ENCODE assay signal across 16 cellular contexts in the genomic region with DNA sequence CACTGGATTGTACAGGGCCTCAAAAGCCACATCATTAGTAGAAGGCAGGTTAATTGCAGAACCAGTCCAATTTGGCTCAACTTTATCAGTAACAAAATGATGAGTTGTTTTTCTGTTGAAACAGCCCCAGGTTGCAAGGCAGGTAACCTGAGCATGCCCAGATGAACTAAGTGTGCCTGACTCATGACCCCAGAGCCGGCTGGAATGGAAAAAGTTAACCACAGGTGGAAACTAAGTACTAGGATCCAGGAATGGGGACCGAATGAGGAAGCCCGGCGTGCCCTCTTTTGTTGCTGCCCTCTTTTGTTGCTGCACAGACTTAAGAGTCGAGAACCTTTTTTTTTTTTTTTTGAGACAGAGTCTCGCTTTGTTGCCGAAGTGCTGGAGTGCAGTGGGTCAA.
DNase-seq lines count a peak whose midpoint lies in the region; ATAC-seq and TF ChIP-seq lines count a peak whose summit lies in the region.
"Had no signal": no experiment of that assay in that cellular context is flagged by ENCODE, and none has a peak within 500 bp of the region (broad histone marks: within the 10 kb centered on the region; RNA-seq: fewer than 3 reads in every experiment).

No MANE protein-coding gene starts in this region.

- H3K56ac ChIP-seq in IMR-90 (ENCODE audit: extremely low read depth, insufficient read depth, low read length) = no peak overlapping the region

- peak; percentile 70 for DNase-seq in activated effector memory CD4-positive, alpha-beta T cell treated with anti-CD3 and anti-CD28 coated beads, Interleukin-2, amount 50 U/mL, for 16 hours
- no peak for DNase-seq in activated effector memory CD4-positive, alpha-beta T cell treated with Interleukin-2 at 50 U/mL for 16 hours
- DNase-seq in IMR-90 (no peak), neural progenitor cell (ENCODE audit: low spot score) (no peak), Right ventricle myocardium superior (no peak)
- peak; percentile 33 to 36 for DNase-seq in activated T-cell treated with anti-CD3 and anti-CD28 coated beads, Interleukin-2, amount 50 U/mL, for 72 hours
- no peak for DNase-seq in stimulated activated naive CD8-positive, alpha-beta T cell treated with anti-CD3 and anti-CD28 coated beads, Interleukin-15, amount 100 ng/mL, for 72 hours
- DNase-seq: activated CD8-positive, alpha-beta memory T cell treated with anti-CD3 and anti-CD28 coated beads for 24 hours; GDM1; NCI-H1092 treated with DMSO at 0.1 percent for 48 hours; NCI-H2081; NCI-H510A treated with DMSO at 0.1 percent for 48 hours; pancreas; SW 1271 had no signal

- H3K9ac ChIP-seq in IMR-90 (ENCODE audit: low read depth, low read length) (no peak overlapping the region), neural progenitor cell (no peak overlapping the region)

- no peak overlapping the region for H2BK15ac ChIP-seq in IMR-90 (ENCODE audit: low read depth, low read length)

- H3K27me3 Mint-ChIP-seq in activated T-cell treated with anti-CD3 and anti-CD28 coated beads, Interleukin-2, amount 50 U/mL, for 72 hours (ENCODE audit: low read depth) = no peaks in the 10 kb centered on the region
- H3K27me3 Mint-ChIP-seq in neural progenitor cell (ENCODE audit: insufficient read depth, low read depth) = peaks cover 6% of the 10 kb centered on the region
- no peaks in the 10 kb centered on the region for H3K27me3 Mint-ChIP-seq in stimulated activated naive CD8-positive, alpha-beta T cell treated with anti-CD3 and anti-CD28 coated beads, Interleukin-15, amount 100 ng/mL, for 72 hours

- no peak overlapping the region for H2AK9ac ChIP-seq in IMR-90 (replicated peaks; ENCODE audit: low read depth, low read length, poor library complexity)

- H4K5ac ChIP-seq in IMR-90 (ENCODE audit: low read depth, low read length) = no peak overlapping the region

- in situ Hi-C loops in IMR-90 (cut with MboI; ENCODE audit: low sequenced_read_pairs) = no loop called here

- no peaks in the 10 kb centered on the region for H3K79me2 ChIP-seq in neural progenitor cell (ENCODE audit: low read depth)

- intact Hi-C loops in IMR-90 (cut with micrococcal nuclease) (no loop called here), Right ventricle myocardium superior (cut with DNase I) (no loop called here)

- no peaks in the 10 kb centered on the region for H3K4me1 ChIP-seq in IMR-90 (ENCODE audit: control insufficient read depth, insufficient read depth, low read length)
- H3K4me1 ChIP-seq in neural progenitor cell = no peaks in the 10 kb centered on the region
- H3K4me1 ChIP-seq: pancreas, vagina had no signal

- H2AK5ac ChIP-seq in IMR-90 (ENCODE audit: low read depth, low read length) = 0 out of 2 replicates have a peak overlapping the region, but pooled peaks have one; percentile 10

- no peak for TF ChIP-seq POLR2A in IMR-90 (IDR thresholded peaks at IDR 0.05; ENCODE audit: low read depth, low read length)

- no peak for ATAC-seq in IMR-90 (ENCODE audit: low read depth)
- ATAC-seq in activated T-cell treated with anti-CD3 and anti-CD28 coated beads, Interleukin-2, amount 50 U/mL, for 72 hours (replicated peaks in 1 of 2) = peak in 1 of 2 donors; percentile 31
- no peak for ATAC-seq in GM18873 (IDR thresholded peaks at IDR 0.05; ENCODE audit: low FRiP score, unreplicated experiment)
- no peak for ATAC-seq in stimulated activated naive CD8-positive, alpha-beta T cell treated with anti-CD3 and anti-CD28 coated beads, Interleukin-15, amount 100 ng/mL, for 72 hours
- ATAC-seq in Right ventricle myocardium superior (ENCODE audit: poor library complexity) = no peak
- ATAC-seq: pancreas had no signal

- TF ChIP-seq RAD21 in IMR-90 (IDR thresholded peaks at IDR 0.05; ENCODE audit: low read length) = no peak

- H3K4me2 ChIP-seq in IMR-90 (ENCODE audit: low read depth, low read length) (no peak overlapping the region), neural progenitor cell (no peak overlapping the region)

- H2AFZ ChIP-seq in IMR-90 (replicated peaks; ENCODE audit: low read length, poor library complexity) (no peak overlapping the region), neural progenitor cell (replicated peaks) (peak overlapping the region; percentile 50)

- H2BK5ac ChIP-seq in IMR-90 (ENCODE audit: low read depth, low read length, poor library complexity, severe bottlenecking) = no peak overlapping the region

- no TSS peak for BruUV-seq in IMR-90 (replicated peaks; lab: Mats Ljungman, UMichigan)

- no peaks in the 10 kb centered on the region for H3K36me3 ChIP-seq in IMR-90 (ENCODE audit: control insufficient read depth, insufficient read depth, low read length)
- no peaks in the 10 kb centered on the region for H3K36me3 ChIP-seq in neural progenitor cell
- H3K36me3 ChIP-seq: pancreas, vagina had no signal

- no peak overlapping the region for H2BK120ac ChIP-seq in IMR-90 (ENCODE audit: low read depth, low read length)

- H3F3A ChIP-seq in neural progenitor cell (ENCODE audit: low read depth) = no peaks in the 10 kb centered on the region

- no peaks in the 10 kb centered on the region for H4K20me1 ChIP-seq in IMR-90 (ENCODE audit: insufficient read depth, low read length)
- no peaks in the 10 kb centered on the region for H4K20me1 ChIP-seq in neural progenitor cell (ENCODE audit: low read depth)

- no CpG with 5 or more reads among the region's 7 CpGs for WGBS in IMR-90 (ENCODE audit: extremely low coverage in 2 of 2, insufficient read length in 1 of 2), 2 experiments

- peaks cover 58% of the 10 kb centered on the region for H3K4me1 Mint-ChIP-seq in activated T-cell treated with anti-CD3 and anti-CD28 coated beads, Interleukin-2, amount 50 U/mL, for 72 hours (ENCODE audit: low read depth)
- peaks cover 44% of the 10 kb centered on the region for H3K4me1 Mint-ChIP-seq in neural progenitor cell
- H3K4me1 Mint-ChIP-seq in stimulated activated naive CD8-positive, alpha-beta T cell treated with anti-CD3 and anti-CD28 coated beads, Interleukin-15, amount 100 ng/mL, for 72 hours = peaks cover 18% of the 10 kb centered on the region

- CTCF ChIA-PET in IMR-90 (lab: Yijun Ruan, JAX) = no interaction called here

- no peak overlapping the region for H3K4me3 ChIP-seq in IMR-90 (ENCODE audit: insufficient read depth, low read depth, low read length)
- H3K4me3 ChIP-seq in neural progenitor cell = no peak overlapping the region
- H3K4me3 ChIP-seq: pancreas, vagina had no signal

- no peaks in the 10 kb centered on the region for H3K79me1 ChIP-seq in IMR-90 (ENCODE audit: low read depth in 1 of 2, low read length in 2 of 2)

- H3K36me3 Mint-ChIP-seq in activated T-cell treated with anti-CD3 and anti-CD28 coated beads, Interleukin-2, amount 50 U/mL, for 72 hours (ENCODE audit: insufficient read depth in 2 of 2) = no peaks in the 10 kb centered on the region
- H3K36me3 Mint-ChIP-seq in neural progenitor cell = no peaks in the 10 kb centered on the region

- peak overlapping the region; percentile 51 to 77 for H3K4me3 Mint-ChIP-seq in activated T-cell treated with anti-CD3 and anti-CD28 coated beads, Interleukin-2, amount 50 U/mL, for 72 hours
- H3K4me3 Mint-ChIP-seq in neural progenitor cell = no peak overlapping the region
- no peak overlapping the region for H3K4me3 Mint-ChIP-seq in stimulated activated naive CD8-positive, alpha-beta T cell treated with anti-CD3 and anti-CD28 coated beads, Interleukin-15, amount 100 ng/mL, for 72 hours

- no peak overlapping the region for H3K4ac ChIP-seq in IMR-90 (ENCODE audit: low read depth, low read length)

- H3K14ac ChIP-seq in IMR-90 (replicated peaks; ENCODE audit: low read depth, low read length) = no peak overlapping the region

- no peak overlapping the region for H2BK20ac ChIP-seq in IMR-90 (ENCODE audit: low read depth, low read length)

- H3K27ac ChIP-seq in IMR-90 (ENCODE audit: insufficient read depth, low read length) (no peak overlapping the region), neural progenitor cell (no peak overlapping the region)
- H3K27ac ChIP-seq: pancreas, vagina had no signal

- H3K9me3 ChIP-seq in IMR-90 (ENCODE audit: control insufficient read depth, insufficient read depth, low read length) (no peaks in the 10 kb centered on the region), neural progenitor cell (ENCODE audit: low read depth) (no peaks in the 10 kb centered on the region)
- H3K9me3 ChIP-seq: pancreas, vagina had no signal

- POLR2A ChIA-PET in IMR-90 (lab: Charles Lee; ENCODE audit: unreplicated experiment) = no interaction called here

- H3K23ac ChIP-seq in IMR-90 (ENCODE audit: low read depth, low read length) = no peak overlapping the region

- H4K8ac ChIP-seq in IMR-90 (ENCODE audit: low read depth in 2 of 2, low read length in 2 of 2) = no peak overlapping the region

- TF ChIP-seq CTCF in IMR-90 (conservative IDR thresholded peaks at IDR 0.05; ENCODE audit: low read depth, low read length) (no peak), neural progenitor cell (IDR thresholded peaks at IDR 0.05) (no peak)

- peaks cover 5% of the 10 kb centered on the region; the same call in 1 of the 2 replicates for H3K9me1 ChIP-seq in IMR-90 (ENCODE audit: insufficient read depth, low read length)

- dilution Hi-C loops in IMR-90 (cut with HindIII; ENCODE audit: low sequenced_read_pairs, unreplicated experiment) = no loop called here

- no peaks in the 10 kb centered on the region for H3K9me3 Mint-ChIP-seq in activated T-cell treated with anti-CD3 and anti-CD28 coated beads, Interleukin-2, amount 50 U/mL, for 72 hours
- H3K9me3 Mint-ChIP-seq in neural progenitor cell = peaks cover 2% of the 10 kb centered on the region
- peaks cover 0 to 7% of the 10 kb centered on the region in 2 donors for H3K9me3 Mint-ChIP-seq in stimulated activated naive CD8-positive, alpha-beta T cell treated with anti-CD3 and anti-CD28 coated beads, Interleukin-15, amount 100 ng/mL, for 72 hours

- H3K27ac Mint-ChIP-seq in activated T-cell treated with anti-CD3 and anti-CD28 coated beads, Interleukin-2, amount 50 U/mL, for 72 hours = peak overlapping the region; percentile 16
- H3K27ac Mint-ChIP-seq in neural progenitor cell = no peak overlapping the region
- H3K27ac Mint-ChIP-seq in stimulated activated naive CD8-positive, alpha-beta T cell treated with anti-CD3 and anti-CD28 coated beads, Interleukin-15, amount 100 ng/mL, for 72 hours = no peak overlapping the region

- no peak overlapping the region for H4K91ac ChIP-seq in IMR-90 (ENCODE audit: insufficient read depth, low read depth, low read length)

- H3K27me3 ChIP-seq in IMR-90 (ENCODE audit: control insufficient read depth, insufficient read depth, low read length) (no peaks in the 10 kb centered on the region), neural progenitor cell (no peaks in the 10 kb centered on the region)
- H3K27me3 ChIP-seq: pancreas, vagina had no signal

- H3K18ac ChIP-seq in IMR-90 (ENCODE audit: low read depth, low read length) = no peak overlapping the region

TF ChIP-seq in IMR-90, 13 proteins besides CTCF, POLR2A, EP300 and RAD21 (continues in another document):
- TF ChIP-seq, protein P1, sequence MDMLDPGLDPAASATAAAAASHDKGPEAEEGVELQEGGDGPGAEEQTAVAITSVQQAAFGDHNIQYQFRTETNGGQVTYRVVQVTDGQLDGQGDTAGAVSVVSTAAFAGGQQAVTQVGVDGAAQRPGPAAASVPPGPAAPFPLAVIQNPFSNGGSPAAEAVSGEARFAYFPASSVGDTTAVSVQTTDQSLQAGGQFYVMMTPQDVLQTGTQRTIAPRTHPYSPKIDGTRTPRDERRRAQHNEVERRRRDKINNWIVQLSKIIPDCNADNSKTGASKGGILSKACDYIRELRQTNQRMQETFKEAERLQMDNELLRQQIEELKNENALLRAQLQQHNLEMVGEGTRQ (IDR thresholded peaks at IDR 0.05; ENCODE audit: low read depth, low read length) = no peak
- TF ChIP-seq CEBPB (IDR thresholded peaks at IDR 0.05; ENCODE audit: low read depth, low read length) = no peak

Comparison
In these comparisons a context has a peak if more than half of its experiments do, and no peak if none do; other contexts are left out.
1. DNase-seq: peak in activated effector memory CD4-positive, alpha-beta T cell treated with anti-CD3 and anti-CD28 coated beads, Interleukin-2, amount 50 U/mL, for 16 hours (single experiment) and activated T-cell treated with anti-CD3 and anti-CD28 coated beads, Interleukin-2, amount 50 U/mL, for 72 hours (2 of 2); none in activated effector memory CD4-positive, alpha-beta T cell treated with Interleukin-2 at 50 U/mL for 16 hours (single experiment), IMR-90 (single experiment), neural progenitor cell (single experiment), stimulated activated naive CD8-positive, alpha-beta T cell treated with anti-CD3 and anti-CD28 coated beads, Interleukin-15, amount 100 ng/mL, for 72 hours (0 of 2) and Right ventricle myocardium superior (single experiment).
2. H3K4me3 Mint-ChIP-seq: peak in activated T-cell treated with anti-CD3 and anti-CD28 coated beads, Interleukin-2, amount 50 U/mL, for 72 hours (2 of 2); none in neural progenitor cell (single experiment) and stimulated activated naive CD8-positive, alpha-beta T cell treated with anti-CD3 and anti-CD28 coated beads, Interleukin-15, amount 100 ng/mL, for 72 hours (0 of 2).